In genomic region chr1:198778049-198778448, GRCh38 we compare ENCODE assay signal across 17 cellular contexts.
DNase-seq lines count a peak whose midpoint lies in the region; ATAC-seq and TF ChIP-seq lines count a peak whose summit lies in the region.
"Had no signal": no experiment of that assay in that cellular context is flagged by ENCODE, and none has a peak within 500 bp of the region (broad histone marks: within the 10 kb centered on the region; RNA-seq: fewer than 3 reads in every experiment).

No MANE protein-coding gene starts in this region.

- ATAC-seq in GM19463 (IDR thresholded peaks at IDR 0.05; ENCODE audit: unreplicated experiment), result peak; percentile 43
- ATAC-seq in GM18870 (IDR thresholded peaks at IDR 0.05; ENCODE audit: unreplicated experiment), result no peak
- no peak for ATAC-seq in esophagus mucosa

- H3K9me3 ChIP-seq in osteoblast (ENCODE audit: low read depth, low read length) (no peaks in the 10 kb centered on the region), esophagus squamous epithelium (no peaks in the 10 kb centered on the region)
- H3K9me3 ChIP-seq: adrenal gland had no signal

- no peaks in the 10 kb centered on the region for H3K79me2 ChIP-seq in osteoblast (ENCODE audit: insufficient read depth, low read length)
- H3K79me2 ChIP-seq: parathyroid adenoma had no signal

- 38 to 55% methylated on average over 4 of the region's 4 CpGs for WGBS in esophagus squamous epithelium, 2 donors

- peak overlapping the region; percentile 59 for H2AFZ ChIP-seq in osteoblast (ENCODE audit: low read length)
- H2AFZ ChIP-seq: parathyroid adenoma had no signal

- peak; percentile 26 for DNase-seq in amniotic epithelial cell (ENCODE audit: low read depth)
- peak; percentile 15 for DNase-seq in fibroblast of the aortic adventitia (ENCODE audit: low read depth)
- no peak for DNase-seq in osteoblast (ENCODE audit: insufficient read length, low spot score, missing footprints)
- DNase-seq in ureter (ENCODE audit: low spot score), result no peak
- no peak for DNase-seq in esophagus squamous epithelium (lab: John Stamatoyannopoulos, UW)
- DNase-seq: activated T-cell treated with anti-CD3 and anti-CD28 coated beads for 4 hours; DMS 273 treated with DMSO at 0.1 percent for 48 hours; effector CD8-positive, alpha-beta T cell; HCEC 1CT; NCI-H1694; NCI-H524 treated with DMSO at 0.1 percent for 48 hours; T-helper 1 cell had no signal

- H3K4me1 ChIP-seq in osteoblast (ENCODE audit: insufficient read depth, low read length), result peaks cover 30% of the 10 kb centered on the region
- H3K4me1 ChIP-seq in esophagus squamous epithelium, result no peaks in the 10 kb centered on the region
- H3K4me1 ChIP-seq: parathyroid adenoma had no signal

- H4K20me1 ChIP-seq in osteoblast (ENCODE audit: insufficient read depth, low read length), result no peaks in the 10 kb centered on the region

- H3K36me3 ChIP-seq in osteoblast (ENCODE audit: insufficient read depth, low read length) (no peaks in the 10 kb centered on the region), esophagus squamous epithelium (no peaks in the 10 kb centered on the region)
- H3K36me3 ChIP-seq: adrenal gland had no signal

- TF ChIP-seq POLR2A in esophagus squamous epithelium (IDR thresholded peaks at IDR 0.05), result no peak

- H3K27me3 ChIP-seq in osteoblast (ENCODE audit: insufficient read depth, low read length) (no peaks in the 10 kb centered on the region), esophagus squamous epithelium (no peaks in the 10 kb centered on the region)
- H3K27me3 ChIP-seq: adrenal gland had no signal

- no peak overlapping the region for H3K4me2 ChIP-seq in osteoblast (ENCODE audit: insufficient read depth, low read length)

- intact Hi-C loops in esophagus squamous epithelium (cut with DNase I), result no loop called here

- H3K4me3 ChIP-seq in fibroblast of the aortic adventitia (ENCODE audit: low read depth, low read length) (no peak overlapping the region), osteoblast (ENCODE audit: insufficient read depth, low read length) (no peak overlapping the region), esophagus squamous epithelium (no peak overlapping the region)
- H3K4me3 ChIP-seq: adrenal gland had no signal

- TF ChIP-seq CTCF in fibroblast of the aortic adventitia (IDR thresholded peaks at IDR 0.05; ENCODE audit: insufficient read depth, low read length) (no peak), osteoblast (IDR thresholded peaks at IDR 0.05; ENCODE audit: extremely low read depth, low read depth, low read length) (no peak), esophagus squamous epithelium (IDR thresholded peaks at IDR 0.05) (no peak)

- H3K27ac ChIP-seq in osteoblast (ENCODE audit: low read depth, low read length), result no peak overlapping the region
- peak overlapping the region in 2 of 4 donors; percentile 51 to 66 for H3K27ac ChIP-seq in esophagus squamous epithelium
- H3K27ac ChIP-seq: parathyroid adenoma had no signal

Comparison
In these comparisons a context has a peak if more than half of its experiments do, and no peak if none do; other contexts are left out.
1. DNase-seq: peak in amniotic epithelial cell (single experiment) and fibroblast of the aortic adventitia (single experiment); none in osteoblast (single experiment), ureter (single experiment) and esophagus squamous epithelium (single experiment).